Comparison of ENCODE assay signal across 17 cellular contexts in genomic region chr19:2415281-2415972, GRCh38. TPM values are rescaled to one million over a fixed set of nuclear protein-coding genes. Genes with fewer than 3 reads are reported as not detected.
"Had no signal": no experiment of that assay in that cellular context is flagged by ENCODE, and none has a peak within 500 bp of the region (broad histone marks: within the 10 kb centered on the region; RNA-seq: fewer than 3 reads in every experiment).

No MANE protein-coding gene starts in this region.

- H3K36me3 Mint-ChIP-seq: natural killer cell had no signal

- DNase-seq: activated CD4-positive, alpha-beta memory T cell treated with anti-CD3 and anti-CD28 coated beads for 36 hours; activated gamma-delta T cell treated with Interleukin-2 at 50 U/mL for 16 hours; activated T-cell treated with anti-CD3 and anti-CD28 coated beads, Interleukin-2, amount 50 U/mL, for 72 hours; hypothalamus; natural killer cell; nucleus accumbens; right lobe of liver; spleen; stimulated activated CD4-positive, alpha-beta T cell treated with anti-CD3 and anti-CD28 coated beads, Interleukin-1b, Interleukin-23, amount 100 ng/mL, for 48 hours; T-helper 9 cell; tibial artery had no signal

- H3K27me3 ChIP-seq: ascending aorta, right lobe of liver had no signal

- H3K9me3 ChIP-seq: ascending aorta, prostate gland, right lobe of liver, tibial artery had no signal

- H3K4me3 Mint-ChIP-seq: activated CD4-positive, alpha-beta memory T cell treated with anti-CD3 and anti-CD28 coated beads for 36 hours; activated T-cell treated with anti-CD3 and anti-CD28 coated beads, Interleukin-2, amount 50 U/mL, for 72 hours; natural killer cell; stimulated activated memory B cell treated with anti-CD40 and anti-IgM and Interleukin-4, amounts not matched to agents 10 μg/mL and 1 μg/mL and 100 μg/mL, for 72 hours had no signal

- ATAC-seq: activated T-cell treated with anti-CD3 and anti-CD28 coated beads, Interleukin-2, amount 50 U/mL, for 72 hours; natural killer cell had no signal

- H3K4me3 ChIP-seq: ascending aorta, prostate gland, right lobe of liver, spleen, tibial artery had no signal

- H3K36me3 ChIP-seq: prostate gland, right lobe of liver had no signal

- H3K9me3 Mint-ChIP-seq: activated CD4-positive, alpha-beta memory T cell treated with anti-CD3 and anti-CD28 coated beads for 36 hours; natural killer cell; stimulated activated memory B cell treated with anti-CD40 and anti-IgM and Interleukin-4, amounts not matched to agents 10 μg/mL and 1 μg/mL and 100 μg/mL, for 72 hours had no signal

- H3K27ac Mint-ChIP-seq: activated CD4-positive, alpha-beta memory T cell treated with anti-CD3 and anti-CD28 coated beads for 36 hours; activated T-cell treated with anti-CD3 and anti-CD28 coated beads, Interleukin-2, amount 50 U/mL, for 72 hours; natural killer cell; stimulated activated memory B cell treated with anti-CD40 and anti-IgM and Interleukin-4, amounts not matched to agents 10 μg/mL and 1 μg/mL and 100 μg/mL, for 72 hours had no signal

- H3K4me1 ChIP-seq: ascending aorta, prostate gland, right lobe of liver, tibial artery had no signal

- H3K4me1 Mint-ChIP-seq: natural killer cell; stimulated activated memory B cell treated with anti-CD40 and anti-IgM and Interleukin-4, amounts not matched to agents 10 μg/mL and 1 μg/mL and 100 μg/mL, for 72 hours had no signal

- H3K27ac ChIP-seq: ascending aorta, prostate gland, right lobe of liver, tibial artery had no signal

RNA-seq across cellular contexts. Expression of gene TMPRSS9, which starts 55.4 kb away (rescaled TPM):
- total RNA-seq: activated CD4-positive, alpha-beta memory T cell treated with anti-CD3 and anti-CD28 coated beads for 36 hours; ascending aorta; fibroblast of lung; glomerular endothelial cell; mucosa of gallbladder; natural killer cell had no signal
